Comparison of ENCODE assay signal across 1 cellular context in genomic region chr3:15305366-15305844, GRCh38.
TF ChIP-seq lines count a peak whose summit lies in the region.

No MANE protein-coding gene starts in this region.

TF ChIP-seq in K562, 482 proteins besides CTCF, POLR2A, EP300 and RAD21 (continued from another document and continues in another):
- TF ChIP-seq SRSF3 (IDR thresholded peaks at IDR 0.05; ENCODE audit: insufficient read depth, low read length) (no peak), SMARCE1 (IDR thresholded peaks at IDR 0.05) (peak; percentile 94), SETDB1 (IDR thresholded peaks at IDR 0.05; ENCODE audit: low read length) (no peak), JUND (IDR thresholded peaks at IDR 0.05; ENCODE audit: borderline replicate concordance, low read depth, low read length) (peak; percentile 79; the same call in 1 of the 2 replicates), JUND (tag; IDR thresholded peaks at IDR 0.05; ENCODE audit: borderline replicate concordance, low read depth, low read length) (peak; percentile 64; the same call in 2 of the 3 replicates), RFX7 (CRISPR knock-in tag; IDR thresholded peaks at IDR 0.05) (no peak), CBFA2T3 (IDR thresholded peaks at IDR 0.05) (peak; percentile 98), ILF3 (IDR thresholded peaks at IDR 0.05; ENCODE audit: borderline replicate concordance) (no peak), THRB (CRISPR knock-in tag; conservative IDR thresholded peaks at IDR 0.05) (peak; percentile 80; the same call in 1 of the 2 replicates), NUFIP1 (IDR thresholded peaks at IDR 0.05; ENCODE audit: partially characterized antibody) (peak; percentile 26), CREB5 (CRISPR knock-in tag; IDR thresholded peaks at IDR 0.05) (no peak), PHB (CRISPR knock-in tag; IDR thresholded peaks at IDR 0.05) (no peak), BCL6 (CRISPR knock-in tag; IDR thresholded peaks at IDR 0.05) (peak; percentile 57; the same call in 1 of the 2 replicates), PHTF2 (CRISPR knock-in tag; IDR thresholded peaks at IDR 0.05) (0 out of 2 replicates have a peak, but pooled peaks have one; percentile 45), ETV6 (IDR thresholded peaks at IDR 0.05; ENCODE audit: borderline replicate concordance in 1 of 2, low read depth in 2 of 2, low read length in 1 of 2) (peak in 1 of 2 experiments; percentile 92; a peak in 3 of 4 replicates), ETV6 (CRISPR knock-in tag; IDR thresholded peaks at IDR 0.05; ENCODE audit: borderline replicate concordance) (no peak), KHSRP (IDR thresholded peaks at IDR 0.05) (no peak), ARID4B (CRISPR knock-in tag; IDR thresholded peaks at IDR 0.05) (no peak), MXI1 (IDR thresholded peaks at IDR 0.05; ENCODE audit: low read depth, low read length) (peak; percentile 67; the same call in 1 of the 2 replicates), BCOR (IDR thresholded peaks at IDR 0.05) (peak; percentile 59; the same call in 1 of the 2 replicates), NFIC (IDR thresholded peaks at IDR 0.05) (peak; percentile 83), NFE2L1 (tag; IDR thresholded peaks at IDR 0.05; ENCODE audit: borderline replicate concordance, low read depth) (no peak), ELF1 (tag; IDR thresholded peaks at IDR 0.05) (no peak), GATAD2A (IDR thresholded peaks at IDR 0.05) (peak; percentile 97; the same call in 1 of the 2 replicates), YY1 (IDR thresholded peaks at IDR 0.05; ENCODE audit: borderline replicate concordance in 1 of 3, control insufficient read depth in 1 of 3, extremely low read depth in 1 of 3, insufficient read depth in 3 of 3, insufficient read length in 1 of 3, insufficient replicate concordance in 2 of 3, low read depth in 1 of 3, low read length in 2 of 3) (peak in 1 of 3 experiments; percentile 45), HDGF (IDR thresholded peaks at IDR 0.05) (0 out of 2 replicates have a peak, but pooled peaks have one; percentile 18), EP400 (IDR thresholded peaks at IDR 0.05) (peak; percentile 71; the same call in 1 of the 2 replicates), ZNF785 (CRISPR knock-in tag; IDR thresholded peaks at IDR 0.05) (0 out of 2 replicates have a peak, but pooled peaks have one; percentile 25), NFATC3 (IDR thresholded peaks at IDR 0.05) (0 out of 2 replicates have a peak, but pooled peaks have one; percentile 44), RFX1 (IDR thresholded peaks at IDR 0.05) (no peak), RREB1 (CRISPR knock-in tag; IDR thresholded peaks at IDR 0.05) (peak; percentile 70; the same call in 1 of the 2 replicates), SLC30A9 (CRISPR knock-in tag; IDR thresholded peaks at IDR 0.05) (no peak), FUS (optimal IDR thresholded peaks at IDR 0.05; ENCODE audit: low read depth, low read length) (no peak), CCNT2 (IDR thresholded peaks at IDR 0.05; ENCODE audit: borderline replicate concordance, extremely low read depth, insufficient read length, low read depth, low read length) (no peak), PYGO2 (tag; IDR thresholded peaks at IDR 0.05) (peak; percentile 39; the same call in 1 of the 2 replicates), HNRNPUL1 (IDR thresholded peaks at IDR 0.05; ENCODE audit: low read length) (no peak), MEF2A (IDR thresholded peaks at IDR 0.05; ENCODE audit: control insufficient read depth, low read depth, low read length) (no peak; the same call in 1 of the 2 replicates), RBM22 (IDR thresholded peaks at IDR 0.05; ENCODE audit: low read depth, low read length, poor library complexity, severe bottlenecking) (no peak), ARNT (IDR thresholded peaks at IDR 0.05) (peak; percentile 91 to 95; a peak in 3 of 4 replicates)
- TF ChIP-seq, protein P1, sequence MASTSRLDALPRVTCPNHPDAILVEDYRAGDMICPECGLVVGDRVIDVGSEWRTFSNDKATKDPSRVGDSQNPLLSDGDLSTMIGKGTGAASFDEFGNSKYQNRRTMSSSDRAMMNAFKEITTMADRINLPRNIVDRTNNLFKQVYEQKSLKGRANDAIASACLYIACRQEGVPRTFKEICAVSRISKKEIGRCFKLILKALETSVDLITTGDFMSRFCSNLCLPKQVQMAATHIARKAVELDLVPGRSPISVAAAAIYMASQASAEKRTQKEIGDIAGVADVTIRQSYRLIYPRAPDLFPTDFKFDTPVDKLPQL (IDR thresholded peaks at IDR 0.05; ENCODE audit: extremely low read depth, insufficient read length), result no peak
- TF ChIP-seq, protein P2, sequence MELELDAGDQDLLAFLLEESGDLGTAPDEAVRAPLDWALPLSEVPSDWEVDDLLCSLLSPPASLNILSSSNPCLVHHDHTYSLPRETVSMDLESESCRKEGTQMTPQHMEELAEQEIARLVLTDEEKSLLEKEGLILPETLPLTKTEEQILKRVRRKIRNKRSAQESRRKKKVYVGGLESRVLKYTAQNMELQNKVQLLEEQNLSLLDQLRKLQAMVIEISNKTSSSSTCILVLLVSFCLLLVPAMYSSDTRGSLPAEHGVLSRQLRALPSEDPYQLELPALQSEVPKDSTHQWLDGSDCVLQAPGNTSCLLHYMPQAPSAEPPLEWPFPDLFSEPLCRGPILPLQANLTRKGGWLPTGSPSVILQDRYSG (tag; conservative IDR thresholded peaks at IDR 0.05; ENCODE audit: low read depth), result 0 out of 2 replicates have a peak, but pooled peaks have one; percentile 32
- TF ChIP-seq, protein P3, sequence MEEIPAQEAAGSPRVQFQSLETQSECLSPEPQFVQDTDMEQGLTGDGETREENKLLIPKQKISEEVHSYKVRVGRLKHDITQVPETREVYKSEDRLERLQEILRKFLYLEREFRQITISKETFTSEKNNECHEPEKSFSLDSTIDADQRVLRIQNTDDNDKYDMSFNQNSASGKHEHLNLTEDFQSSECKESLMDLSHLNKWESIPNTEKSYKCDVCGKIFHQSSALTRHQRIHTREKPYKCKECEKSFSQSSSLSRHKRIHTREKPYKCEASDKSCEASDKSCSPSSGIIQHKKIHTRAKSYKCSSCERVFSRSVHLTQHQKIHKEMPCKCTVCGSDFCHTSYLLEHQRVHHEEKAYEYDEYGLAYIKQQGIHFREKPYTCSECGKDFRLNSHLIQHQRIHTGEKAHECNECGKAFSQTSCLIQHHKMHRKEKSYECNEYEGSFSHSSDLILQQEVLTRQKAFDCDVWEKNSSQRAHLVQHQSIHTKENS (CRISPR knock-in tag; IDR thresholded peaks at IDR 0.05), result no peak
- TF ChIP-seq, protein P4, sequence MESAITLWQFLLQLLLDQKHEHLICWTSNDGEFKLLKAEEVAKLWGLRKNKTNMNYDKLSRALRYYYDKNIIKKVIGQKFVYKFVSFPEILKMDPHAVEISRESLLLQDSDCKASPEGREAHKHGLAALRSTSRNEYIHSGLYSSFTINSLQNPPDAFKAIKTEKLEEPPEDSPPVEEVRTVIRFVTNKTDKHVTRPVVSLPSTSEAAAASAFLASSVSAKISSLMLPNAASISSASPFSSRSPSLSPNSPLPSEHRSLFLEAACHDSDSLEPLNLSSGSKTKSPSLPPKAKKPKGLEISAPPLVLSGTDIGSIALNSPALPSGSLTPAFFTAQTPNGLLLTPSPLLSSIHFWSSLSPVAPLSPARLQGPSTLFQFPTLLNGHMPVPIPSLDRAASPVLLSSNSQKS (CRISPR knock-in tag; IDR thresholded peaks at IDR 0.05), result no peak
- TF ChIP-seq, protein P5, sequence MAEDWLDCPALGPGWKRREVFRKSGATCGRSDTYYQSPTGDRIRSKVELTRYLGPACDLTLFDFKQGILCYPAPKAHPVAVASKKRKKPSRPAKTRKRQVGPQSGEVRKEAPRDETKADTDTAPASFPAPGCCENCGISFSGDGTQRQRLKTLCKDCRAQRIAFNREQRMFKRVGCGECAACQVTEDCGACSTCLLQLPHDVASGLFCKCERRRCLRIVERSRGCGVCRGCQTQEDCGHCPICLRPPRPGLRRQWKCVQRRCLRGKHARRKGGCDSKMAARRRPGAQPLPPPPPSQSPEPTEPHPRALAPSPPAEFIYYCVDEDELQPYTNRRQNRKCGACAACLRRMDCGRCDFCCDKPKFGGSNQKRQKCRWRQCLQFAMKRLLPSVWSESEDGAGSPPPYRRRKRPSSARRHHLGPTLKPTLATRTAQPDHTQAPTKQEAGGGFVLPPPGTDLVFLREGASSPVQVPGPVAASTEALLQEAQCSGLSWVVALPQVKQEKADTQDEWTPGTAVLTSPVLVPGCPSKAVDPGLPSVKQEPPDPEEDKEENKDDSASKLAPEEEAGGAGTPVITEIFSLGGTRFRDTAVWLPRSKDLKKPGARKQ (CRISPR knock-in tag; IDR thresholded peaks at IDR 0.05), result no peak
